1 cellular context compared by ENCODE assay signal in genomic region chr1:147233903-147234302, GRCh38.
TF ChIP-seq lines count a peak whose summit lies in the region.

No MANE protein-coding gene starts in this region.

TF ChIP-seq in HepG2, 621 proteins besides CTCF, POLR2A, EP300 and RAD21 (continued from another document and continues in another):
- TF ChIP-seq SKIL (CRISPR knock-in tag; IDR thresholded peaks at IDR 0.05; ENCODE audit: borderline replicate concordance) (peak; percentile 26; the same call in 1 of the 2 replicates), ESRRA (CRISPR knock-in tag; IDR thresholded peaks at IDR 0.05; ENCODE audit: low read depth) (0 out of 2 replicates have a peak, but pooled peaks have one; percentile 41), ZNF772 (CRISPR knock-in tag; IDR thresholded peaks at IDR 0.05) (peak; percentile 22; the same call in 1 of the 2 replicates), CREB1 (IDR thresholded peaks at IDR 0.05) (peak; percentile 40; the same call in 1 of the 2 replicates), CREB1 (CRISPR knock-in tag; IDR thresholded peaks at IDR 0.05) (peak; percentile 55; the same call in 1 of the 2 replicates), HNF4A (CRISPR knock-in tag; IDR thresholded peaks at IDR 0.05) (peak; percentile 73), MED1 (CRISPR knock-in tag; IDR thresholded peaks at IDR 0.05) (peak; percentile 93), SALL1 (CRISPR knock-in tag; IDR thresholded peaks at IDR 0.05) (peak; percentile 73), NKX3-1 (CRISPR knock-in tag; IDR thresholded peaks at IDR 0.05) (0 out of 2 replicates have a peak, but pooled peaks have one; percentile 36), NR2F2 (IDR thresholded peaks at IDR 0.05; ENCODE audit: borderline replicate concordance, low read depth) (peak; percentile 67; the same call in 1 of the 2 replicates), FOSL2 (CRISPR knock-in tag; IDR thresholded peaks at IDR 0.05) (peak; percentile 41; the same call in 1 of the 2 replicates), ZNF788 (CRISPR knock-in tag; IDR thresholded peaks at IDR 0.05; ENCODE audit: borderline replicate concordance) (peak; percentile 36; the same call in 1 of the 2 replicates), ZNF574 (CRISPR knock-in tag; IDR thresholded peaks at IDR 0.05) (peak; percentile 43), TBX2 (CRISPR knock-in tag; IDR thresholded peaks at IDR 0.05; ENCODE audit: borderline replicate concordance) (peak; percentile 85), MIER3 (CRISPR knock-in tag; IDR thresholded peaks at IDR 0.05; ENCODE audit: borderline replicate concordance) (peak; percentile 59; the same call in 1 of the 2 replicates), ZNF501 (CRISPR knock-in tag; IDR thresholded peaks at IDR 0.05) (peak; percentile 41; the same call in 1 of the 2 replicates), ARID5B (CRISPR knock-in tag; IDR thresholded peaks at IDR 0.05) (peak; percentile 90), PHF21A (CRISPR knock-in tag; IDR thresholded peaks at IDR 0.05) (peak; percentile 65), SAP130 (CRISPR knock-in tag; IDR thresholded peaks at IDR 0.05; ENCODE audit: low read depth) (peak; percentile 68; the same call in 1 of the 2 replicates), SOX13 (IDR thresholded peaks at IDR 0.05) (0 out of 2 replicates have a peak, but pooled peaks have one; percentile 17), SOX13 (CRISPR knock-in tag; conservative IDR thresholded peaks at IDR 0.05 in 1 of 2, IDR thresholded peaks at IDR 0.05 in 1 of 2) (peak in 1 of 2 experiments; percentile 89; a peak in 2 of 4 replicates), RORA (CRISPR knock-in tag; IDR thresholded peaks at IDR 0.05) (0 out of 2 replicates have a peak, but pooled peaks have one; percentile 37), NR2C2 (CRISPR knock-in tag; IDR thresholded peaks at IDR 0.05; ENCODE audit: borderline replicate concordance) (peak; percentile 60; the same call in 1 of the 2 replicates), BCL6 (CRISPR knock-in tag; IDR thresholded peaks at IDR 0.05) (peak; percentile 98), LCORL (IDR thresholded peaks at IDR 0.05) (peak; percentile 52; the same call in 1 of the 2 replicates), LCORL (CRISPR knock-in tag; IDR thresholded peaks at IDR 0.05) (peak; percentile 49; the same call in 1 of the 2 replicates), MTA1 (CRISPR knock-in tag; IDR thresholded peaks at IDR 0.05; ENCODE audit: borderline replicate concordance) (0 out of 2 replicates have a peak, but pooled peaks have one; percentile 28)
- TF ChIP-seq, protein P1, sequence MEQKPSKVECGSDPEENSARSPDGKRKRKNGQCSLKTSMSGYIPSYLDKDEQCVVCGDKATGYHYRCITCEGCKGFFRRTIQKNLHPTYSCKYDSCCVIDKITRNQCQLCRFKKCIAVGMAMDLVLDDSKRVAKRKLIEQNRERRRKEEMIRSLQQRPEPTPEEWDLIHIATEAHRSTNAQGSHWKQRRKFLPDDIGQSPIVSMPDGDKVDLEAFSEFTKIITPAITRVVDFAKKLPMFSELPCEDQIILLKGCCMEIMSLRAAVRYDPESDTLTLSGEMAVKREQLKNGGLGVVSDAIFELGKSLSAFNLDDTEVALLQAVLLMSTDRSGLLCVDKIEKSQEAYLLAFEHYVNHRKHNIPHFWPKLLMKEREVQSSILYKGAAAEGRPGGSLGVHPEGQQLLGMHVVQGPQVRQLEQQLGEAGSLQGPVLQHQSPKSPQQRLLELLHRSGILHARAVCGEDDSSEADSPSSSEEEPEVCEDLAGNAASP (CRISPR knock-in tag; IDR thresholded peaks at IDR 0.05; ENCODE audit: borderline replicate concordance) = peak; percentile 20; the same call in 1 of the 2 replicates
- TF ChIP-seq, protein P2, sequence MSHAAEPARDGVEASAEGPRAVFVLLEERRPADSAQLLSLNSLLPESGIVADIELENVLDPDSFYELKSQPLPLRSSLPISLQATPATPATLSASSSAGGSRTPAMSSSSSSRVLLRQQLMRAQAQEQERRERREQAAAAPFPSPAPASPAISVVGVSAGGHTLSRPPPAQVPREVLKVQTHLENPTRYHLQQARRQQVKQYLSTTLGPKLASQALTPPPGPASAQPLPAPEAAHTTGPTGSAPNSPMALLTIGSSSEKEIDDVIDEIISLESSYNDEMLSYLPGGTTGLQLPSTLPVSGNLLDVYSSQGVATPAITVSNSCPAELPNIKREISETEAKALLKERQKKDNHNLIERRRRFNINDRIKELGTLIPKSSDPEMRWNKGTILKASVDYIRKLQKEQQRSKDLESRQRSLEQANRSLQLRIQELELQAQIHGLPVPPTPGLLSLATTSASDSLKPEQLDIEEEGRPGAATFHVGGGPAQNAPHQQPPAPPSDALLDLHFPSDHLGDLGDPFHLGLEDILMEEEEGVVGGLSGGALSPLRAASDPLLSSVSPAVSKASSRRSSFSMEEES (CRISPR knock-in tag; IDR thresholded peaks at IDR 0.05) = peak; percentile 96
- TF ChIP-seq, protein P3, sequence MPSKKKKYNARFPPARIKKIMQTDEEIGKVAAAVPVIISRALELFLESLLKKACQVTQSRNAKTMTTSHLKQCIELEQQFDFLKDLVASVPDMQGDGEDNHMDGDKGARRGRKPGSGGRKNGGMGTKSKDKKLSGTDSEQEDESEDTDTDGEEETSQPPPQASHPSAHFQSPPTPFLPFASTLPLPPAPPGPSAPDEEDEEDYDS (CRISPR knock-in tag; IDR thresholded peaks at IDR 0.05) = 0 out of 2 replicates have a peak, but pooled peaks have one; percentile 22
- TF ChIP-seq, protein P4, sequence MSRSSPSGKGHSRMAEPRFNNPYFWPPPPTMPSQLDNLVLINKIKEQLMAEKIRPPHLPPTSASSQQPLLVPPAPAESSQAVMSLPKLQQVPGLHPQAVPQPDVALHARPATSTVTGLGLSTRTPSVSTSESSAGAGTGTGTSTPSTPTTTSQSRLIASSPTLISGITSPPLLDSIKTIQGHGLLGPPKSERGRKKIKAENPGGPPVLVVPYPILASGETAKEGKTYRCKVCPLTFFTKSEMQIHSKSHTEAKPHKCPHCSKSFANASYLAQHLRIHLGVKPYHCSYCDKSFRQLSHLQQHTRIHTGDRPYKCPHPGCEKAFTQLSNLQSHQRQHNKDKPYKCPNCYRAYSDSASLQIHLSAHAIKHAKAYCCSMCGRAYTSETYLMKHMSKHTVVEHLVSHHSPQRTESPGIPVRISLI (CRISPR knock-in tag; IDR thresholded peaks at IDR 0.05; ENCODE audit: borderline replicate concordance) = peak; percentile 77; the same call in 1 of the 2 replicates
- TF ChIP-seq, protein P5, sequence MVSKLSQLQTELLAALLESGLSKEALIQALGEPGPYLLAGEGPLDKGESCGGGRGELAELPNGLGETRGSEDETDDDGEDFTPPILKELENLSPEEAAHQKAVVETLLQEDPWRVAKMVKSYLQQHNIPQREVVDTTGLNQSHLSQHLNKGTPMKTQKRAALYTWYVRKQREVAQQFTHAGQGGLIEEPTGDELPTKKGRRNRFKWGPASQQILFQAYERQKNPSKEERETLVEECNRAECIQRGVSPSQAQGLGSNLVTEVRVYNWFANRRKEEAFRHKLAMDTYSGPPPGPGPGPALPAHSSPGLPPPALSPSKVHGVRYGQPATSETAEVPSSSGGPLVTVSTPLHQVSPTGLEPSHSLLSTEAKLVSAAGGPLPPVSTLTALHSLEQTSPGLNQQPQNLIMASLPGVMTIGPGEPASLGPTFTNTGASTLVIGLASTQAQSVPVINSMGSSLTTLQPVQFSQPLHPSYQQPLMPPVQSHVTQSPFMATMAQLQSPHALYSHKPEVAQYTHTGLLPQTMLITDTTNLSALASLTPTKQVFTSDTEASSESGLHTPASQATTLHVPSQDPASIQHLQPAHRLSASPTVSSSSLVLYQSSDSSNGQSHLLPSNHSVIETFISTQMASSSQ (IDR thresholded peaks at IDR 0.05; ENCODE audit: low read depth) = peak; percentile 57; the same call in 1 of the 2 replicates
- TF ChIP-seq, protein P5 (CRISPR knock-in tag; IDR thresholded peaks at IDR 0.05; ENCODE audit: borderline replicate concordance) = peak; percentile 68; the same call in 1 of the 2 replicates
- TF ChIP-seq, protein P6, sequence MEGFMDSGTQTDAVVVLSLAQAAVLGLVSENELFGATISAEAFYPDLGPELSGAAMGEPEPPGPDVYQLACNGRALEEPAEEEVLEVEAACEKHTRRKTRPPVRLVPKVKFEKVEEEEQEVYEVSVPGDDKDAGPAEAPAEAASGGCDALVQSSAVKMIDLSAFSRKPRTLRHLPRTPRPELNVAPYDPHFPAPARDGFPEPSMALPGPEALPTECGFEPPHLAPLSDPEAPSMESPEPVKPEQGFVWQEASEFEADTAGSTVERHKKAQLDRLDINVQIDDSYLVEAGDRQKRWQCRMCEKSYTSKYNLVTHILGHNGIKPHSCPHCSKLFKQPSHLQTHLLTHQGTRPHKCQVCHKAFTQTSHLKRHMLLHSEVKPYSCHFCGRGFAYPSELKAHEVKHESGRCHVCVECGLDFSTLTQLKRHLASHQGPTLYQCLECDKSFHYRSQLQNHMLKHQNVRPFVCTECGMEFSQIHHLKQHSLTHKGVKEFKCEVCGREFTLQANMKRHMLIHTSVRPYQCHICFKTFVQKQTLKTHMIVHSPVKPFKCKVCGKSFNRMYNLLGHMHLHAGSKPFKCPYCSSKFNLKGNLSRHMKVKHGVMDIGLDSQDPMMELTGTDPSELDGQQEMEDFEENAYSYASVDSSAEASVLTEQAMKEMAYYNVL (CRISPR knock-in tag; IDR thresholded peaks at IDR 0.05; ENCODE audit: borderline replicate concordance) = peak; percentile 76; the same call in 1 of the 2 replicates
- TF ChIP-seq, protein P7, sequence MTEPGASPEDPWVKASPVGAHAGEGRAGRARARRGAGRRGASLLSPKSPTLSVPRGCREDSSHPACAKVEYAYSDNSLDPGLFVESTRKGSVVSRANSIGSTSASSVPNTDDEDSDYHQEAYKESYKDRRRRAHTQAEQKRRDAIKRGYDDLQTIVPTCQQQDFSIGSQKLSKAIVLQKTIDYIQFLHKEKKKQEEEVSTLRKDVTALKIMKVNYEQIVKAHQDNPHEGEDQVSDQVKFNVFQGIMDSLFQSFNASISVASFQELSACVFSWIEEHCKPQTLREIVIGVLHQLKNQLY (CRISPR knock-in tag; IDR thresholded peaks at IDR 0.05) = peak; percentile 87
